17 cellular contexts compared by ENCODE assay signal in genomic region chr12:129903092-129903945, GRCh38. TPM values are rescaled to one million over a fixed set of nuclear protein-coding genes. Genes with fewer than 3 reads are reported as not detected.
DNase-seq lines count a peak whose midpoint lies in the region; ATAC-seq and TF ChIP-seq lines count a peak whose summit lies in the region.
"Had no signal": no experiment of that assay in that cellular context is flagged by ENCODE, and none has a peak within 500 bp of the region (broad histone marks: within the 10 kb centered on the region; RNA-seq: fewer than 3 reads in every experiment).

No MANE protein-coding gene starts in this region.

- TF ChIP-seq CTCF in glutamatergic neuron (IDR thresholded peaks at IDR 0.05; ENCODE audit: partially characterized antibody, unreplicated experiment) (no peak), neural crest cell (conservative IDR thresholded peaks at IDR 0.05) (no peak)

- peaks cover 4% of the 10 kb centered on the region for H3K4me1 Mint-ChIP-seq in glutamatergic neuron (ENCODE audit: low read depth, unreplicated experiment)
- peaks cover 5% of the 10 kb centered on the region for H3K4me1 Mint-ChIP-seq in neural crest cell
- H3K4me1 Mint-ChIP-seq: activated CD4-positive, alpha-beta T cell treated with anti-CD3 and anti-CD28 coated beads, Interleukin-2, amount 10 ng/mL, durations not matched to agents 24 days and 14 days had no signal

- H3K27me3 Mint-ChIP-seq in glutamatergic neuron (ENCODE audit: unreplicated experiment) (peaks cover 6% of the 10 kb centered on the region), neural crest cell (ENCODE audit: low read depth) (peaks cover 83% of the 10 kb centered on the region)

- peak overlapping the region; percentile 91 for H3K4me3 Mint-ChIP-seq in glutamatergic neuron (ENCODE audit: unreplicated experiment)
- peak overlapping the region; percentile 81 for H3K4me3 Mint-ChIP-seq in neural crest cell
- H3K4me3 Mint-ChIP-seq: activated CD4-positive, alpha-beta T cell treated with anti-CD3 and anti-CD28 coated beads, Interleukin-2, amount 10 ng/mL, durations not matched to agents 24 days and 14 days; T-helper 2 cell treated with Interferon-gamma antibody and Interleukin-4, amounts not matched to agents 5 μg/mL and 100 μg/mL, for 36 hours had no signal

- no peaks in the 10 kb centered on the region for H3K9me3 ChIP-seq in ES-I3 (ENCODE audit: control insufficient read depth, insufficient read depth, low read length)
- H3K9me3 ChIP-seq: adrenal gland, upper lobe of left lung had no signal

- ATAC-seq in GM21423 (IDR thresholded peaks at IDR 0.05; ENCODE audit: unreplicated experiment): no peak
- no peak for ATAC-seq in HG02798 (IDR thresholded peaks at IDR 0.05; ENCODE audit: poor library complexity, unreplicated experiment)
- ATAC-seq: GM12878 had no signal

- peak overlapping the region; percentile 74 for H3K27ac Mint-ChIP-seq in glutamatergic neuron (ENCODE audit: unreplicated experiment)
- no peak overlapping the region for H3K27ac Mint-ChIP-seq in neural crest cell (ENCODE audit: unreplicated experiment)
- H3K27ac Mint-ChIP-seq: activated CD4-positive, alpha-beta T cell treated with anti-CD3 and anti-CD28 coated beads, Interleukin-2, amount 10 ng/mL, durations not matched to agents 24 days and 14 days; T-helper 2 cell treated with Interferon-gamma antibody and Interleukin-4, amounts not matched to agents 5 μg/mL and 100 μg/mL, for 36 hours had no signal

- no peaks in the 10 kb centered on the region; the same call in 1 of the 2 replicates for H3K4me1 ChIP-seq in ES-I3 (ENCODE audit: insufficient read depth, low read length)
- H3K4me1 ChIP-seq: adrenal gland, upper lobe of left lung had no signal

- H3K36me3 Mint-ChIP-seq in glutamatergic neuron (ENCODE audit: unreplicated experiment) (peaks cover 4% of the 10 kb centered on the region), neural crest cell (ENCODE audit: low read depth) (no peaks in the 10 kb centered on the region)

- peak overlapping the region; percentile 71 for H3K9ac ChIP-seq in ES-I3 (ENCODE audit: low read depth, low read length)

- peaks cover 10% of the 10 kb centered on the region for H3K9me3 Mint-ChIP-seq in glutamatergic neuron (ENCODE audit: unreplicated experiment)
- H3K9me3 Mint-ChIP-seq in neural crest cell: no peaks in the 10 kb centered on the region
- H3K9me3 Mint-ChIP-seq: activated CD4-positive, alpha-beta T cell treated with anti-CD3 and anti-CD28 coated beads, Interleukin-2, amount 10 ng/mL, durations not matched to agents 24 days and 14 days; T-helper 2 cell treated with Interferon-gamma antibody and Interleukin-4, amounts not matched to agents 5 μg/mL and 100 μg/mL, for 36 hours had no signal

- DNase-seq in NCI-H510A treated with DMSO at 0.1 percent for 48 hours (lab: John Stamatoyannopoulos, UW) (peak; percentile 38), glutamatergic neuron (peak; percentile 44), neural crest cell (ENCODE audit: low read depth, low spot score) (no peak), kidney tubule cell (ENCODE audit: low spot score) (no peak)
- no peak for DNase-seq in effector CD4-positive, alpha-beta T cell
- DNase-seq: activated CD4-positive, alpha-beta T cell treated with anti-CD3 and anti-CD28 coated beads, Interleukin-2, amount 10 ng/mL, durations not matched to agents 24 days and 14 days; activated T-cell treated with anti-CD3 and anti-CD28 coated beads, Interleukin-2, amount 50 U/mL, for 48 hours; adrenal gland; dermis blood vessel endothelial cell had no signal

- H3K36me3 ChIP-seq in ES-I3 (ENCODE audit: insufficient read depth, low read length): no peaks in the 10 kb centered on the region
- H3K36me3 ChIP-seq: adrenal gland, upper lobe of left lung had no signal

RNA-seq across cellular contexts. Expression of gene TMEM132D, which starts 0.5 kb away (rescaled TPM):
- total RNA-seq in glutamatergic neuron (ENCODE audit: unreplicated experiment) (16.5 TPM), neural crest cell (0.19 and 0.30 TPM in 2 replicates)
- total RNA-seq: activated CD4-positive, alpha-beta T cell treated with anti-CD3 and anti-CD28 coated beads, Interleukin-2, amount 10 ng/mL, durations not matched to agents 24 days and 14 days; dermis blood vessel endothelial cell; mucosa of gallbladder; pulmonary artery endothelial cell had no signal

Comparison
In these comparisons a context has a peak if more than half of its experiments do, and no peak if none do; other contexts are left out.
1. DNase-seq: peak in NCI-H510A treated with DMSO at 0.1 percent for 48 hours (single experiment) and glutamatergic neuron (single experiment); none in neural crest cell (single experiment), kidney tubule cell (single experiment) and effector CD4-positive, alpha-beta T cell (single experiment).
2. RNA of gene TMEM132D, which starts 0.5 kb away (total RNA-seq): 16.5 TPM in glutamatergic neuron (single experiment); 0.19 to 0.30 TPM in neural crest cell; every median in the first group is over 10 times any median in the second.